16 cellular contexts compared by ENCODE assay signal in genomic region chr14:99530407-99530806, GRCh38. TPM values are rescaled to one million over a fixed set of nuclear protein-coding genes. Genes with fewer than 3 reads are reported as not detected.
DNase-seq lines count a peak whose midpoint lies in the region; ATAC-seq, FAIRE-seq and TF ChIP-seq lines count a peak whose summit lies in the region.
"Had no signal": no experiment of that assay in that cellular context is flagged by ENCODE, and none has a peak within 500 bp of the region (broad histone marks: within the 10 kb centered on the region; RNA-seq: fewer than 3 reads in every experiment).

No MANE protein-coding gene starts in this region.

- H3K4me1 ChIP-seq in GM23338 (ENCODE audit: insufficient read depth): peaks cover 21% of the 10 kb centered on the region
- peaks cover 8% of the 10 kb centered on the region; the same call in 1 of the 2 replicates for H3K4me1 ChIP-seq in HepG2 (ENCODE audit: insufficient read depth, low read length)

- no peaks in the 10 kb centered on the region for H3K36me3 Mint-ChIP-seq in GM23338 (ENCODE audit: low read depth)
- H3K36me3 Mint-ChIP-seq in WTC11: no peaks in the 10 kb centered on the region
- no peaks in the 10 kb centered on the region for H3K36me3 Mint-ChIP-seq in osteocyte (ENCODE audit: unreplicated experiment)
- no peaks in the 10 kb centered on the region for H3K36me3 Mint-ChIP-seq in activated CD8-positive, alpha-beta memory T cell treated with anti-CD3 and anti-CD28 coated beads, Interleukin-2, amount 10 ng/mL, durations not matched to agents 7 days and 5 days

- 0 out of 2 replicates have a peak, but pooled peaks cover 4% of the 10 kb centered on the region for H3F3A ChIP-seq in GM23338 (replicated peaks; ENCODE audit: low read depth)

- no peaks in the 10 kb centered on the region for H3K36me3 ChIP-seq in GM23338 (ENCODE audit: insufficient read depth)
- peaks cover 9 to 26% of the 10 kb centered on the region in 2 experiments; a peak in 4 of 5 replicates for H3K36me3 ChIP-seq in HepG2 (replicated peaks in 1 of 2; ENCODE audit: control insufficient read depth in 1 of 2, insufficient read depth in 2 of 2, low read length in 2 of 2)

- no peak for FAIRE-seq in HepG2 (lab: Jason Lieb, UNC)
- FAIRE-seq: A549, G401.6, GM12891 had no signal

- no peaks in the 10 kb centered on the region for H3K9me2 ChIP-seq in GM23338 (ENCODE audit: insufficient read depth)

- H3K4me2 ChIP-seq in GM23338 (no peak overlapping the region; the same call in 1 of the 2 replicates), HepG2 (ENCODE audit: low read depth, low read length) (no peak overlapping the region)
- H3K4me2 ChIP-seq: A549 had no signal

- intact Hi-C loops in HepG2 (cut with micrococcal nuclease; ENCODE audit: unreplicated experiment): no loop called here

- no TSS peak for BruUV-seq in HepG2 (replicated peaks; lab: Mats Ljungman, UMichigan)

- no peak overlapping the region for H3K9ac ChIP-seq in HepG2 (ENCODE audit: insufficient read depth, low read depth, low read length)

- peak overlapping the region; percentile 87 for H3K27ac Mint-ChIP-seq in GM23338
- peak overlapping the region; percentile 50; the same call in 1 of the 2 replicates for H3K27ac Mint-ChIP-seq in WTC11
- H3K27ac Mint-ChIP-seq in osteocyte (ENCODE audit: unreplicated experiment): peak overlapping the region; percentile 92
- no peak overlapping the region for H3K27ac Mint-ChIP-seq in activated CD8-positive, alpha-beta memory T cell treated with anti-CD3 and anti-CD28 coated beads, Interleukin-2, amount 10 ng/mL, durations not matched to agents 7 days and 5 days
- H3K27ac Mint-ChIP-seq: CD4-positive, alpha-beta T cell had no signal

- no peak overlapping the region for H2AFZ ChIP-seq in GM23338
- no peak overlapping the region for H2AFZ ChIP-seq in HepG2 (ENCODE audit: low read length)

- H3K4me3 ChIP-seq in GM23338 (no peak overlapping the region), HepG2 (replicated peaks in 1 of 3; ENCODE audit: insufficient read depth in 1 of 3, low read depth in 2 of 3, low read length in 3 of 3) (no peak overlapping the region)
- H3K4me3 ChIP-seq: A549 had no signal

- in situ Hi-C loops in HepG2 (cut with HindIII; ENCODE audit: extremely low pct_ligation_motif_present, low pct_unique_long_range_greater_than_20kb): no loop called here

- TF ChIP-seq CTCF in GM23338 (conservative IDR thresholded peaks at IDR 0.05; ENCODE audit: low read depth in 2 of 2): no peak
- no peak for TF ChIP-seq CTCF in WTC11 (IDR thresholded peaks at IDR 0.05)
- no peak for TF ChIP-seq CTCF in HepG2 (CRISPR knock-in tag; IDR thresholded peaks at IDR 0.05)
- TF ChIP-seq CTCF in osteocyte (IDR thresholded peaks at IDR 0.05): no peak

- peaks cover 29% of the 10 kb centered on the region for H3K4me1 Mint-ChIP-seq in GM23338
- H3K4me1 Mint-ChIP-seq in WTC11: peaks cover 33% of the 10 kb centered on the region
- peaks cover 48% of the 10 kb centered on the region for H3K4me1 Mint-ChIP-seq in osteocyte (ENCODE audit: unreplicated experiment)
- peaks cover under 1% of the 10 kb centered on the region for H3K4me1 Mint-ChIP-seq in activated CD8-positive, alpha-beta memory T cell treated with anti-CD3 and anti-CD28 coated beads, Interleukin-2, amount 10 ng/mL, durations not matched to agents 7 days and 5 days

- no peak overlapping the region for H3K4me3 Mint-ChIP-seq in GM23338
- no peak overlapping the region for H3K4me3 Mint-ChIP-seq in WTC11
- no peak overlapping the region for H3K4me3 Mint-ChIP-seq in osteocyte (ENCODE audit: unreplicated experiment)
- no peak overlapping the region for H3K4me3 Mint-ChIP-seq in activated CD8-positive, alpha-beta memory T cell treated with anti-CD3 and anti-CD28 coated beads, Interleukin-2, amount 10 ng/mL, durations not matched to agents 7 days and 5 days
- H3K4me3 Mint-ChIP-seq: CD4-positive, alpha-beta T cell had no signal

- H3K27ac ChIP-seq in GM23338 (ENCODE audit: low read depth) (no peak overlapping the region), HepG2 (ENCODE audit: extremely low read length, insufficient read depth, low read length) (no peak overlapping the region)

- CTCF ChIA-PET in WTC11 (lab: Charles Lee) (interaction anchor here (1.0 kb wide), 1 partner anchor 9 kb away, joined by 3 read pairs; no protein-coding TSS in a partner anchor), HepG2 (lab: Yijun Ruan, JAX; ENCODE audit: low intra/inter-chr PET ratio, low total read pairs) (no interaction called here)
- CTCF ChIA-PET in activated CD8-positive, alpha-beta memory T cell treated with anti-CD3 and anti-CD28 coated beads, Interleukin-2, amount 10 ng/mL, durations not matched to agents 7 days and 5 days (lab: Charles Lee): no interaction called here

- ATAC-seq in GM23338 (no peak), WTC11 (no peak), HepG2 (no peak), GM19035 (IDR thresholded peaks at IDR 0.05; ENCODE audit: unreplicated experiment) (no peak), HG03139 (IDR thresholded peaks at IDR 0.05; ENCODE audit: unreplicated experiment) (no peak)
- no peak for ATAC-seq in activated CD8-positive, alpha-beta memory T cell treated with anti-CD3 and anti-CD28 coated beads, Interleukin-2, amount 10 ng/mL, durations not matched to agents 7 days and 5 days
- ATAC-seq: A549 had no signal

- DNase-seq in GM23338 (ENCODE audit: low spot score) (no peak), WTC11 (ENCODE audit: low spot score) (no peak), HepG2 (ENCODE audit: low spot score) (no peak), osteocyte (ENCODE audit: extremely low spot score, unreplicated experiment) (no peak)
- no peak for DNase-seq in activated CD8-positive, alpha-beta memory T cell treated with anti-CD3 and anti-CD28 coated beads, Interleukin-2, amount 50 U/mL, for 48 hours
- no peak for DNase-seq in activated CD8-positive, alpha-beta memory T cell treated with anti-CD3 and anti-CD28 coated beads, Interleukin-2, amount 10 ng/mL, durations not matched to agents 7 days and 5 days
- DNase-seq: CD4-positive, alpha-beta T cell; DMS79 treated with DMSO at 0.1 percent for 48 hours; MV-4-11; NCI-H1436; NK-92 treated with Interleukin-12 subunit alpha and Interleukin-12 subunit beta, amount 100 ng/mL, for 24 hours had no signal

- TF ChIP-seq RAD21 in HepG2 (CRISPR knock-in tag; IDR thresholded peaks at IDR 0.05): no peak

- H3K9me3 Mint-ChIP-seq in GM23338: no peaks in the 10 kb centered on the region
- no peaks in the 10 kb centered on the region for H3K9me3 Mint-ChIP-seq in WTC11
- no peaks in the 10 kb centered on the region for H3K9me3 Mint-ChIP-seq in osteocyte (ENCODE audit: unreplicated experiment)
- H3K9me3 Mint-ChIP-seq in activated CD8-positive, alpha-beta memory T cell treated with anti-CD3 and anti-CD28 coated beads, Interleukin-2, amount 10 ng/mL, durations not matched to agents 7 days and 5 days (ENCODE audit: low read depth): no peaks in the 10 kb centered on the region
- H3K9me3 Mint-ChIP-seq: CD4-positive, alpha-beta T cell had no signal

- H3K79me2 ChIP-seq in GM23338 (replicated peaks; ENCODE audit: insufficient read depth) (no peaks in the 10 kb centered on the region; the same call in 1 of the 2 replicates), HepG2 (ENCODE audit: insufficient read depth, low read length) (peaks cover 13% of the 10 kb centered on the region)

- POLR2A ChIA-PET in WTC11 (lab: Charles Lee) (no interaction called here), HepG2 (lab: Yijun Ruan, JAX) (no interaction called here)

- H4K20me1 ChIP-seq in GM23338 (replicated peaks; ENCODE audit: insufficient read depth): no peaks in the 10 kb centered on the region
- peaks cover 16% of the 10 kb centered on the region; the same call in 1 of the 2 replicates for H4K20me1 ChIP-seq in HepG2 (ENCODE audit: insufficient read depth, low read length)

- TF ChIP-seq POLR2A in HepG2 (IDR thresholded peaks at IDR 0.05; ENCODE audit: insufficient read depth in 1 of 2, low read depth in 2 of 2, low read length in 2 of 2): no peak

- H3K27me3 ChIP-seq in GM23338 (ENCODE audit: insufficient read depth): no peaks in the 10 kb centered on the region
- no peaks in the 10 kb centered on the region for H3K27me3 ChIP-seq in HepG2 (ENCODE audit: control insufficient read depth in 1 of 2, insufficient read depth in 2 of 2, low read length in 2 of 2)

- peaks cover 15% of the 10 kb centered on the region for H3K27me3 Mint-ChIP-seq in GM23338 (ENCODE audit: insufficient read depth, low read depth, poor library complexity)
- H3K27me3 Mint-ChIP-seq in WTC11 (ENCODE audit: low read depth): no peaks in the 10 kb centered on the region
- no peaks in the 10 kb centered on the region for H3K27me3 Mint-ChIP-seq in osteocyte (ENCODE audit: unreplicated experiment)
- no peaks in the 10 kb centered on the region for H3K27me3 Mint-ChIP-seq in activated CD8-positive, alpha-beta memory T cell treated with anti-CD3 and anti-CD28 coated beads, Interleukin-2, amount 10 ng/mL, durations not matched to agents 7 days and 5 days
- H3K27me3 Mint-ChIP-seq: CD4-positive, alpha-beta T cell had no signal

- WGBS in HepG2 (ENCODE audit: low lambda C conversion rate): 87% methylated on average over 4 of the region's 14 CpGs

- no peaks in the 10 kb centered on the region for H3K9me3 ChIP-seq in HepG2 (ENCODE audit: low read length)
- H3K9me3 ChIP-seq: A549 had no signal

- TF ChIP-seq EP300 in HepG2 (IDR thresholded peaks at IDR 0.05; ENCODE audit: low read depth in 2 of 2, low read length in 2 of 2): no peak
- TF ChIP-seq EP300 in HepG2 (CRISPR knock-in tag; IDR thresholded peaks at IDR 0.05; ENCODE audit: borderline replicate concordance): no peak

RNA-seq across cellular contexts. Expression of gene CCNK, which starts 49.2 kb away (rescaled TPM):
- 54.0 and 63.4 TPM in 2 replicates for total RNA-seq in GM23338 (2014; rRNA removed; shearing (Covaris generic))
- 57.8 and 60.6 TPM in 2 replicates for polyA plus RNA-seq in GM23338 (2016; fragmentation: Nextera tagmentation; extraction: Ambion mirVana)
- 70.1 to 84.7 TPM (median 70.3 TPM) in 3 replicates for total RNA-seq in WTC11 (2021)
- 9.7 and 16.5 TPM in 2 replicates for total RNA-seq in HepG2 (2016; rRNA removed; fragmentation: Illumina TruSeq; extraction: Trizol)
- 5.1 and 6.8 TPM in 2 replicates for total RNA-seq in HepG2 (2016; cell fraction: cytosol; rRNA removed; fragmentation: Illumina TruSeq; extraction: Trizol; ENCODE audit: low read depth)
- total RNA-seq in HepG2 (2016; cell fraction: insoluble cytoplasmic fraction; rRNA removed; fragmentation: Illumina TruSeq; extraction: Trizol): 10.3 and 17.3 TPM in 2 replicates
- total RNA-seq in HepG2 (2016; cell fraction: membrane; rRNA removed; fragmentation: Illumina TruSeq; extraction: Trizol): 17.8 and 18.8 TPM in 2 replicates
- total RNA-seq in HepG2 (2016; cell fraction: nucleus; rRNA removed; fragmentation: Illumina TruSeq; extraction: Trizol): 27.1 and 31.3 TPM in 2 replicates
- 4.9 and 14.0 TPM in 2 replicates for polyA plus RNA-seq in HepG2 (2011; rRNA removed)
- 4.0 and 5.4 TPM in 2 replicates for polyA plus RNA-seq in HepG2 (2011; cell fraction: cytosol; rRNA removed)
- 10.8 and 10.9 TPM in 2 replicates for polyA plus RNA-seq in HepG2 (2011; cell fraction: nucleus; rRNA removed)
- 25.5 and 37.8 TPM in 2 replicates for polyA plus RNA-seq in HepG2 (2012)
- polyA plus RNA-seq in HepG2 (2016; cell fraction: cytosol; fragmentation: Illumina TruSeq; extraction: Trizol; ENCODE audit: low read depth): 13.3 and 14.2 TPM in 2 replicates
- polyA plus RNA-seq in HepG2 (2016; cell fraction: insoluble cytoplasmic fraction; fragmentation: Illumina TruSeq; extraction: Trizol; ENCODE audit: low read depth): 30.0 and 42.2 TPM in 2 replicates
- 26.4 and 33.9 TPM in 2 replicates for polyA plus RNA-seq in HepG2 (2016; cell fraction: membrane; fragmentation: Illumina TruSeq; extraction: Trizol; ENCODE audit: low read depth)
- 35.3 and 41.4 TPM in 2 replicates for polyA plus RNA-seq in HepG2 (2016; cell fraction: nucleus; fragmentation: Illumina TruSeq; extraction: Trizol; ENCODE audit: insufficient read depth, low read depth)
- polyA minus RNA-seq in HepG2 (2011; rRNA and poly(A)+ RNA removed; ENCODE audit: low replicate concordance): 10.0 and 16.9 TPM in 2 replicates
- 15.8 and 19.7 TPM in 2 replicates for polyA minus RNA-seq in HepG2 (2011; cell fraction: cytosol; rRNA and poly(A)+ RNA removed)
- 40.8 and 43.4 TPM in 2 replicates for polyA minus RNA-seq in HepG2 (2011; cell fraction: nucleus; rRNA and poly(A)+ RNA removed)
- total RNA-seq in osteocyte: 55.8 and 57.4 TPM in 2 replicates
- total RNA-seq in activated CD8-positive, alpha-beta memory T cell treated with anti-CD3 and anti-CD28 coated beads, Interleukin-2, amount 10 ng/mL, durations not matched to agents 7 days and 5 days: 10 to 100 TPM; 82.9 to 84.3 TPM

RNA-seq across cellular contexts. Expression of gene SETD3, which starts 49.7 kb away (rescaled TPM):
- total RNA-seq in GM23338 (2014; rRNA removed; shearing (Covaris generic)): 68.0 and 76.2 TPM in 2 replicates
- polyA plus RNA-seq in GM23338 (2016; fragmentation: Nextera tagmentation; extraction: Ambion mirVana) (35.7 and 40.7 TPM in 2 replicates), HepG2 (2011; rRNA removed) (26.6 and 30.3 TPM in 2 replicates)
- total RNA-seq in WTC11 (2021) (46.9 to 53.1 TPM (median 49.3 TPM) in 3 replicates), HepG2 (2016; rRNA removed; fragmentation: Illumina TruSeq; extraction: Trizol) (67.1 and 71.2 TPM in 2 replicates), osteocyte (49.1 and 49.8 TPM in 2 replicates)
- 486 and 562 TPM in 2 replicates for total RNA-seq in HepG2 (2016; cell fraction: cytosol; rRNA removed; fragmentation: Illumina TruSeq; extraction: Trizol; ENCODE audit: low read depth)
- 65.7 and 69.4 TPM in 2 replicates for total RNA-seq in HepG2 (2016; cell fraction: insoluble cytoplasmic fraction; rRNA removed; fragmentation: Illumina TruSeq; extraction: Trizol)
- 174 and 189 TPM in 2 replicates for total RNA-seq in HepG2 (2016; cell fraction: membrane; rRNA removed; fragmentation: Illumina TruSeq; extraction: Trizol)
- 32.6 and 38.0 TPM in 2 replicates for total RNA-seq in HepG2 (2016; cell fraction: nucleus; rRNA removed; fragmentation: Illumina TruSeq; extraction: Trizol)
- 17.9 and 21.3 TPM in 2 replicates for polyA plus RNA-seq in HepG2 (2011; cell fraction: cytosol; rRNA removed)
- polyA plus RNA-seq in HepG2 (2011; cell fraction: nucleus; rRNA removed): 9.0 and 9.6 TPM in 2 replicates
- 30.1 and 35.9 TPM in 2 replicates for polyA plus RNA-seq in HepG2 (2012)
- 31.4 and 32.0 TPM in 2 replicates for polyA plus RNA-seq in HepG2 (2016; cell fraction: cytosol; fragmentation: Illumina TruSeq; extraction: Trizol; ENCODE audit: low read depth)
- 60.4 and 64.7 TPM in 2 replicates for polyA plus RNA-seq in HepG2 (2016; cell fraction: insoluble cytoplasmic fraction; fragmentation: Illumina TruSeq; extraction: Trizol; ENCODE audit: low read depth)
- 47.6 and 54.1 TPM in 2 replicates for polyA plus RNA-seq in HepG2 (2016; cell fraction: membrane; fragmentation: Illumina TruSeq; extraction: Trizol; ENCODE audit: low read depth)
- 32.3 and 34.4 TPM in 2 replicates for polyA plus RNA-seq in HepG2 (2016; cell fraction: nucleus; fragmentation: Illumina TruSeq; extraction: Trizol; ENCODE audit: insufficient read depth, low read depth)
- polyA minus RNA-seq in HepG2 (2011; rRNA and poly(A)+ RNA removed; ENCODE audit: low replicate concordance): 45.8 and 74.7 TPM in 2 replicates
- 54.3 and 55.8 TPM in 2 replicates for polyA minus RNA-seq in HepG2 (2011; cell fraction: cytosol; rRNA and poly(A)+ RNA removed)
- polyA minus RNA-seq in HepG2 (2011; cell fraction: nucleus; rRNA and poly(A)+ RNA removed): 34.1 and 34.2 TPM in 2 replicates
- total RNA-seq in activated CD8-positive, alpha-beta memory T cell treated with anti-CD3 and anti-CD28 coated beads, Interleukin-2, amount 10 ng/mL, durations not matched to agents 7 days and 5 days: 10 to 100 TPM; 53.9 to 61.4 TPM
